Comparison of ENCODE assay signal across 2 cellular contexts in genomic region chr2:144130551-144130950, GRCh38.
A peak's percentile ranks its signal among the peaks of the same experiment; 100 is the strongest.
TF ChIP-seq lines count a peak whose summit lies in the region.

No MANE protein-coding gene starts in this region.

TF ChIP-seq in IMR-90, 13 proteins besides CTCF, POLR2A, EP300 and RAD21:
- TF ChIP-seq MAFK (IDR thresholded peaks at IDR 0.05; ENCODE audit: low read depth, low read length) (no peak), FOS (IDR thresholded peaks at IDR 0.05; ENCODE audit: low read depth, low read length) (no peak), MAZ (IDR thresholded peaks at IDR 0.05; ENCODE audit: borderline replicate concordance, low read depth, low read length) (no peak), MXI1 (IDR thresholded peaks at IDR 0.05; ENCODE audit: borderline replicate concordance, low read depth, low read length) (no peak), RFX5 (IDR thresholded peaks at IDR 0.05; ENCODE audit: low read depth, low read length) (no peak), USF2 (IDR thresholded peaks at IDR 0.05; ENCODE audit: low read depth, low read length) (no peak), NFE2L2 (IDR thresholded peaks at IDR 0.05; ENCODE audit: low read depth, low read length) (no peak), SMC3 (IDR thresholded peaks at IDR 0.05; ENCODE audit: low read depth, low read length) (no peak), CEBPB (IDR thresholded peaks at IDR 0.05; ENCODE audit: low read depth, low read length) (no peak), RCOR1 (IDR thresholded peaks at IDR 0.05; ENCODE audit: insufficient replicate concordance, low read length) (no peak), ELK1 (IDR thresholded peaks at IDR 0.05; ENCODE audit: borderline replicate concordance, low read depth, low read length) (no peak), CHD1 (IDR thresholded peaks at IDR 0.05; ENCODE audit: low read depth, low read length) (no peak), BHLHE40 (IDR thresholded peaks at IDR 0.05; ENCODE audit: low read depth, low read length) (no peak)

TF ChIP-seq in K562, 482 proteins besides CTCF, POLR2A, EP300 and RAD21:
- no peak for TF ChIP-seq RBM34 (IDR thresholded peaks at IDR 0.05; ENCODE audit: borderline replicate concordance, insufficient read depth, low read length)
- peak; percentile 93 for TF ChIP-seq ZBTB40 (IDR thresholded peaks at IDR 0.05)
- peak; percentile 87 for TF ChIP-seq ZBTB40 (CRISPR knock-in tag; IDR thresholded peaks at IDR 0.05)
- no peak for TF ChIP-seq ZNF174 (CRISPR knock-in tag; IDR thresholded peaks at IDR 0.05)
- TF ChIP-seq REST (CRISPR knock-in tag; IDR thresholded peaks at IDR 0.05; ENCODE audit: low read depth) = no peak
- TF ChIP-seq ZNF175 (CRISPR knock-in tag; IDR thresholded peaks at IDR 0.05; ENCODE audit: low read depth) = no peak
- no peak for TF ChIP-seq GTF2F1 (IDR thresholded peaks at IDR 0.05; ENCODE audit: low read depth, low read length)
- no peak for TF ChIP-seq SAP30 (IDR thresholded peaks at IDR 0.05; ENCODE audit: borderline replicate concordance, insufficient read depth, low read depth, low read length, poor library complexity, severe bottlenecking)
- TF ChIP-seq ZNF699 (CRISPR knock-in tag; IDR thresholded peaks at IDR 0.05; ENCODE audit: insufficient replicate concordance) = no peak
- no peak for TF ChIP-seq PTTG1 (tag; IDR thresholded peaks at IDR 0.05; ENCODE audit: low read depth)
- no peak for TF ChIP-seq NR2C2 (CRISPR knock-in tag; IDR thresholded peaks at IDR 0.05)
- TF ChIP-seq NR2C2 (tag; IDR thresholded peaks at IDR 0.05) = peak; percentile 74
- peak; percentile 84 for TF ChIP-seq NR2C1 (IDR thresholded peaks at IDR 0.05)
- TF ChIP-seq NR2C1 (tag; IDR thresholded peaks at IDR 0.05) = peak; percentile 86
- no peak for TF ChIP-seq ZFP91 (CRISPR knock-in tag; IDR thresholded peaks at IDR 0.05)
- TF ChIP-seq EWSR1 (IDR thresholded peaks at IDR 0.05; ENCODE audit: borderline replicate concordance, low read depth, partially characterized antibody) = no peak
- TF ChIP-seq SMARCC2 (IDR thresholded peaks at IDR 0.05; ENCODE audit: low read depth) = no peak
- peak; percentile 83 for TF ChIP-seq ZNF384 (IDR thresholded peaks at IDR 0.05; ENCODE audit: low read depth, low read length)
- TF ChIP-seq POLR2B (IDR thresholded peaks at IDR 0.05; ENCODE audit: low read depth, partially characterized antibody) = no peak
- TF ChIP-seq OTX1 (CRISPR knock-in tag; IDR thresholded peaks at IDR 0.05) = no peak
- no peak for TF ChIP-seq TCF15 (CRISPR knock-in tag; IDR thresholded peaks at IDR 0.05)
- TF ChIP-seq RNF219 (CRISPR knock-in tag; IDR thresholded peaks at IDR 0.05) = no peak
- TF ChIP-seq RBM17 (IDR thresholded peaks at IDR 0.05; ENCODE audit: borderline replicate concordance, low read depth, low read length) = no peak
- TF ChIP-seq HNRNPH1 (optimal IDR thresholded peaks at IDR 0.05; ENCODE audit: low read depth, low read length) = no peak
